ENCODE assay signal across 9 cellular contexts in genomic region chr16:79593074-79593531, GRCh38. TPM values are rescaled to one million over a fixed set of nuclear protein-coding genes. Genes with fewer than 3 reads are reported as not detected.
DNase-seq lines count a peak whose midpoint lies in the region; ATAC-seq and TF ChIP-seq lines count a peak whose summit lies in the region.
"Had no signal": no experiment of that assay in that cellular context is flagged by ENCODE, and none has a peak within 500 bp of the region (broad histone marks: within the 10 kb centered on the region; RNA-seq: fewer than 3 reads in every experiment).

No MANE protein-coding gene starts in this region.

- peak overlapping the region; percentile 2 to 88 (median 63) for H3K27ac ChIP-seq in Peyer's patch
- H3K27ac ChIP-seq in neuronal stem cell (replicated peaks; ENCODE audit: low read length) = peak overlapping the region; percentile 4

- no peak overlapping the region for H4K91ac ChIP-seq in neuronal stem cell (ENCODE audit: low read depth, low read length, poor library complexity)

- no peaks in the 10 kb centered on the region for H3K27me3 ChIP-seq in Peyer's patch
- no peaks in the 10 kb centered on the region for H3K27me3 ChIP-seq in neuronal stem cell (ENCODE audit: control insufficient read depth in 3 of 3, insufficient read depth in 3 of 3, low read depth in 1 of 3, low read length in 3 of 3)

- no peak overlapping the region for H2BK5ac ChIP-seq in neuronal stem cell (ENCODE audit: low read length)

- H2AFZ ChIP-seq in neuronal stem cell (ENCODE audit: low read length) = no peak overlapping the region

- H3K4me2 ChIP-seq in neuronal stem cell (ENCODE audit: insufficient read depth, low read length, poor library complexity, severe bottlenecking) = no peak overlapping the region

- H3K4me1 ChIP-seq in Peyer's patch (no peaks in the 10 kb centered on the region), neuronal stem cell (ENCODE audit: control insufficient read depth in 2 of 2, insufficient read depth in 1 of 2, low read depth in 1 of 2, low read length in 2 of 2) (peaks cover 8 to 25% of the 10 kb centered on the region in 2 donors)

- no peak overlapping the region for H2BK15ac ChIP-seq in neuronal stem cell (ENCODE audit: low read length)

- peak overlapping the region in 1 of 4 donors; percentile 24 for H3K4me3 ChIP-seq in Peyer's patch
- no peak overlapping the region for H3K4me3 ChIP-seq in neuronal stem cell (ENCODE audit: low read length in 2 of 2)

- no peak overlapping the region for H3K9ac ChIP-seq in neuronal stem cell (ENCODE audit: low read depth, low read length, poor library complexity)

- H3K9me3 ChIP-seq in Peyer's patch = no peaks in the 10 kb centered on the region
- H3K9me3 ChIP-seq in neuronal stem cell (replicated peaks in 1 of 2; ENCODE audit: control insufficient read depth in 2 of 2, insufficient read depth in 1 of 2, low read depth in 1 of 2, low read length in 2 of 2) = no peaks in the 10 kb centered on the region

- H3K79me1 ChIP-seq in neuronal stem cell (ENCODE audit: low read depth, low read length) = no peaks in the 10 kb centered on the region

- DNase-seq in Ammon's horn (ENCODE audit: low spot score) (peak; percentile 48), Peyer's patch (peak in 1 of 3 donors; percentile 56), fibroblast of peridontal ligament (ENCODE audit: extremely low read depth) (peak; percentile 54), neuronal stem cell (ENCODE audit: low spot score) (no peak), NCI-H82 (lab: John Stamatoyannopoulos, UW) (no peak)
- DNase-seq in NK-92 treated with Interleukin-12 subunit alpha and Interleukin-12 subunit beta, amount 100 ng/mL, for 24 hours (lab: John Stamatoyannopoulos, UW) = no peak
- no peak for DNase-seq in activated CD4-positive, CD25-positive, alpha-beta regulatory T cell (lab: John Stamatoyannopoulos, UW)
- DNase-seq: stimulated activated CD4-positive, alpha-beta T cell treated with anti-CD3 and anti-CD28 coated beads, Interleukin-4, amount 100 ng/mL, for 1 hour had no signal

- no peak overlapping the region for H3K4ac ChIP-seq in neuronal stem cell (ENCODE audit: low read length)

- H4K8ac ChIP-seq in neuronal stem cell (ENCODE audit: low read depth, low read length) = no peak overlapping the region

- H3K23ac ChIP-seq in neuronal stem cell (ENCODE audit: low read depth, low read length, poor library complexity) = no peak overlapping the region

- H3K36me3 ChIP-seq in Peyer's patch = peaks cover 0 to 12% (median 0%) of the 10 kb centered on the region in 3 donors
- H3K36me3 ChIP-seq in neuronal stem cell (replicated peaks in 1 of 2; ENCODE audit: control insufficient read depth in 2 of 2, insufficient read depth in 2 of 2, low read length in 2 of 2) = no peaks in the 10 kb centered on the region

- no peak overlapping the region for H2AK5ac ChIP-seq in neuronal stem cell (ENCODE audit: low read depth, low read length)

- whole genome bisulfite sequencing in neuronal stem cell (ENCODE audit: extremely low coverage in 2 of 2, insufficient read length in 2 of 2, insufficient replicate concordance in 1 of 2), 2 donors = no CpG with 5 or more reads among the region's 7 CpGs

- TF ChIP-seq POLR2A in Peyer's patch (IDR thresholded peaks at IDR 0.05) = peak in 1 of 2 donors; percentile 32

- no peak overlapping the region for H3K18ac ChIP-seq in neuronal stem cell (ENCODE audit: low read length)

- H3K14ac ChIP-seq in neuronal stem cell (ENCODE audit: low read length) = no peak overlapping the region

- TF ChIP-seq CTCF in Peyer's patch (IDR thresholded peaks at IDR 0.05) = no peak

- H2BK12ac ChIP-seq in neuronal stem cell (ENCODE audit: low read length) = no peak overlapping the region

- H2BK120ac ChIP-seq in neuronal stem cell (ENCODE audit: low read depth, low read length) = no peak overlapping the region

- ATAC-seq in GM21529 (IDR thresholded peaks at IDR 0.05; ENCODE audit: unreplicated experiment) = no peak

RNA-seq across cellular contexts. Expression of gene MAF, which starts 7.4 kb away (rescaled TPM):
- 100 to 1,000 TPM in 3 of 4 donors, 10 to 100 TPM in 1; 92.4 to 390 (median 235) TPM for total RNA-seq in Peyer's patch
- 8.2 TPM for polyA plus RNA-seq in neuronal stem cell (2013, experiment 1 of 2)
- polyA plus RNA-seq in neuronal stem cell (2013, experiment 2 of 2) = 8.4 TPM

Comparison
In these comparisons a context has a peak if more than half of its experiments do, and no peak if none do; other contexts are left out.
1. DNase-seq: peak in Ammon's horn (single experiment) and fibroblast of peridontal ligament (single experiment); none in neuronal stem cell (single experiment), NCI-H82 (single experiment), NK-92 treated with Interleukin-12 subunit alpha and Interleukin-12 subunit beta, amount 100 ng/mL, for 24 hours (single experiment) and activated CD4-positive, CD25-positive, alpha-beta regulatory T cell (0 of 4).